1 cellular context compared by ENCODE assay signal in genomic region chr19:51689751-51690358, GRCh38.
TF ChIP-seq lines count a peak whose summit lies in the region.

No MANE protein-coding gene starts in this region.

TF ChIP-seq in HepG2, 621 proteins besides CTCF, POLR2A, EP300 and RAD21:
- TF ChIP-seq ZNF652 (CRISPR knock-in tag; IDR thresholded peaks at IDR 0.05; ENCODE audit: borderline replicate concordance, low read depth) = peak; percentile 95
- TF ChIP-seq HDAC2 (CRISPR knock-in tag; IDR thresholded peaks at IDR 0.05) = no peak
- TF ChIP-seq ZNF788 (CRISPR knock-in tag; IDR thresholded peaks at IDR 0.05; ENCODE audit: borderline replicate concordance) = peak; percentile 25; the same call in 1 of the 2 replicates
- no peak for TF ChIP-seq CEBPG (CRISPR knock-in tag; IDR thresholded peaks at IDR 0.05)
- TF ChIP-seq GABPB1 (CRISPR knock-in tag; IDR thresholded peaks at IDR 0.05) = 0 out of 2 replicates have a peak, but pooled peaks have one; percentile 12
- no peak for TF ChIP-seq TSC22D2 (CRISPR knock-in tag; IDR thresholded peaks at IDR 0.05; ENCODE audit: borderline replicate concordance)
- TF ChIP-seq MAZ (IDR thresholded peaks at IDR 0.05; ENCODE audit: borderline replicate concordance, low read depth, low read length) = 0 out of 2 replicates have a peak, but pooled peaks have one; percentile 20
- TF ChIP-seq MAZ (CRISPR knock-in tag; IDR thresholded peaks at IDR 0.05; ENCODE audit: low read depth) = no peak
- TF ChIP-seq ZNF564 (CRISPR knock-in tag; IDR thresholded peaks at IDR 0.05) = no peak
- TF ChIP-seq RARA (CRISPR knock-in tag; IDR thresholded peaks at IDR 0.05) = peak; percentile 55
- 0 out of 2 replicates have a peak, but pooled peaks have one; percentile 22 for TF ChIP-seq HBP1 (CRISPR knock-in tag; IDR thresholded peaks at IDR 0.05; ENCODE audit: low read depth)
- TF ChIP-seq ZNF34 (CRISPR knock-in tag; IDR thresholded peaks at IDR 0.05; ENCODE audit: borderline replicate concordance) = no peak
- TF ChIP-seq NR2F6 (IDR thresholded peaks at IDR 0.05) = peak; percentile 52
- 0 out of 2 replicates have a peak, but pooled peaks have one; percentile 18 for TF ChIP-seq NR2F6 (CRISPR knock-in tag; IDR thresholded peaks at IDR 0.05)
- TF ChIP-seq ZNF562 (CRISPR knock-in tag; IDR thresholded peaks at IDR 0.05; ENCODE audit: borderline replicate concordance) = no peak
- no peak for TF ChIP-seq BRD4 (CRISPR knock-in tag; IDR thresholded peaks at IDR 0.05)
- TF ChIP-seq NR2C2 (CRISPR knock-in tag; IDR thresholded peaks at IDR 0.05; ENCODE audit: borderline replicate concordance) = peak; percentile 29; the same call in 1 of the 2 replicates
- TF ChIP-seq PATZ1 (CRISPR knock-in tag; IDR thresholded peaks at IDR 0.05) = peak; percentile 69
- peak; percentile 43 for TF ChIP-seq SKI (IDR thresholded peaks at IDR 0.05; ENCODE audit: partially characterized antibody)
- TF ChIP-seq ZBTB7A (CRISPR knock-in tag; IDR thresholded peaks at IDR 0.05) = 0 out of 2 replicates have a peak, but pooled peaks have one; percentile 23
- TF ChIP-seq ZSCAN12 (CRISPR knock-in tag; IDR thresholded peaks at IDR 0.05) = no peak
- TF ChIP-seq SKIL (CRISPR knock-in tag; IDR thresholded peaks at IDR 0.05; ENCODE audit: borderline replicate concordance) = peak; percentile 80
TF ChIP-seq in HepG2: peak in this region for 12.
